ENCODE assay signal across 30 cellular contexts in the genomic region with DNA sequence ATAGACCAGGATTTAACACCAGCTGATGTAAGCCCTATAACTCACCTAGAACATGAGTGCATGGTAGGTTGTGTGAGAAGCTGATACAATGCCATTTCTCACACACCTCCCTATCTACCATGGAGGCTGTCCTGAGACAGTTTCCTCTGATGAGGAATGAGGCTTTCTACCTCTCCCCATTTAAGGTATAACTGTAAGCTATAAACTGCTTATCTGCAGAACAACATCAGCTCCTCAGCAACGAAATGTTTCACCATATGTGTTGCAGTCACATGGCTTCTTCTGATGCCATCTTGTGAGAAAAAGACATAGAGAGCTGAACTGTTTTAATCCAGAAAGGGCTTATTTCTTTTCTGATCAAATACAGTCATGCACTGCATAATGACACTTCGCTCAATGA.
"Had no signal": no experiment of that assay in that cellular context is flagged by ENCODE, and none has a peak within 500 bp of the region (broad histone marks: within the 10 kb centered on the region; RNA-seq: fewer than 3 reads in every experiment).

No MANE protein-coding gene starts in this region.

- FAIRE-seq: small intestine had no signal

- ATAC-seq: naive thymus-derived CD8-positive, alpha-beta T cell; natural killer cell treated with Interleukin-12 subunit alpha and Interleukin-12 subunit beta and Interleukin-15 and Interleukin-18, amount 100 ng/mL, for 72 hours; psoas muscle; right cardiac atrium; right lobe of liver; stimulated activated effector memory CD8-positive, alpha-beta T cell treated with anti-CD3 and anti-CD28 coated beads, Interleukin-12 subunit alpha, Interleukin-12 subunit beta, amount 100 ng/mL, for 72 hours; stimulated activated naive CD8-positive, alpha-beta T cell treated with anti-CD3 and anti-CD28 coated beads, Interleukin-15, amount 100 ng/mL, for 72 hours; stimulated activated naive CD8-positive, alpha-beta T cell treated with anti-CD3 and anti-CD28 coated beads, Interleukin-15, Interleukin-2, amounts not matched to agents 100 U/mL and 50 U/mL, for 24 hours; upper lobe of right lung had no signal

- H3K27ac Mint-ChIP-seq: natural killer cell treated with Interleukin-12 subunit alpha and Interleukin-12 subunit beta and Interleukin-15 and Interleukin-18, amount 100 ng/mL, for 72 hours; nephron progenitor cell; progenitor cell of endocrine pancreas; stimulated activated effector memory CD8-positive, alpha-beta T cell treated with anti-CD3 and anti-CD28 coated beads, Interleukin-12 subunit alpha, Interleukin-12 subunit beta, amount 100 ng/mL, for 72 hours; stimulated activated naive CD8-positive, alpha-beta T cell treated with anti-CD3 and anti-CD28 coated beads, Interleukin-15, amount 100 ng/mL, for 72 hours; type B pancreatic cell had no signal

- H3K4me3 ChIP-seq: ovary, psoas muscle, right lobe of liver, sigmoid colon, suprapubic skin, testis, tibial artery, transverse colon, upper lobe of right lung, uterus had no signal

- H3K27me3 ChIP-seq: neutrophil, ovary, right lobe of liver, sigmoid colon, suprapubic skin, testis, tibial artery, transverse colon, upper lobe of right lung, uterus had no signal

- H3K36me3 ChIP-seq: ovary, uterus had no signal

- H3K27me3 Mint-ChIP-seq: naive thymus-derived CD8-positive, alpha-beta T cell; natural killer cell treated with Interleukin-12 subunit alpha and Interleukin-12 subunit beta and Interleukin-15 and Interleukin-18, amount 100 ng/mL, for 72 hours; progenitor cell of endocrine pancreas; stimulated activated naive CD8-positive, alpha-beta T cell treated with anti-CD3 and anti-CD28 coated beads, Interleukin-15, amount 100 ng/mL, for 72 hours; type B pancreatic cell had no signal

- H3K4me3 Mint-ChIP-seq: naive thymus-derived CD8-positive, alpha-beta T cell; natural killer cell treated with Interleukin-12 subunit alpha and Interleukin-12 subunit beta and Interleukin-15 and Interleukin-18, amount 100 ng/mL, for 72 hours; nephron progenitor cell; neural crest cell; stimulated activated effector memory CD8-positive, alpha-beta T cell treated with anti-CD3 and anti-CD28 coated beads, Interleukin-12 subunit alpha, Interleukin-12 subunit beta, amount 100 ng/mL, for 72 hours; stimulated activated naive CD8-positive, alpha-beta T cell treated with anti-CD3 and anti-CD28 coated beads, Interleukin-15, amount 100 ng/mL, for 72 hours; type B pancreatic cell had no signal

- H3K4me1 Mint-ChIP-seq: nephron progenitor cell; neural crest cell; stimulated activated effector memory CD8-positive, alpha-beta T cell treated with anti-CD3 and anti-CD28 coated beads, Interleukin-12 subunit alpha, Interleukin-12 subunit beta, amount 100 ng/mL, for 72 hours; stimulated activated naive CD8-positive, alpha-beta T cell treated with anti-CD3 and anti-CD28 coated beads, Interleukin-15, amount 100 ng/mL, for 72 hours had no signal

- DNase-seq: naive thymus-derived CD8-positive, alpha-beta T cell; nephron progenitor cell; occipital lobe; ovary; posterior cingulate gyrus; psoas muscle; right cardiac atrium; right lobe of liver; sigmoid colon; small intestine; stimulated activated CD4-positive, alpha-beta T cell treated with anti-CD3 and anti-CD28 coated beads, Interleukin-15, amount 100 ng/mL, for 24 hours; stimulated activated CD4-positive, alpha-beta T cell treated with anti-CD3 and anti-CD28 coated beads, Interleukin-2, amount 100 ng/mL, for 24 hours; stimulated activated CD4-positive, alpha-beta T cell treated with anti-CD3 and anti-CD28 coated beads, Interleukin-2, amount 100 ng/mL, for 48 hours; stimulated activated CD4-positive, alpha-beta T cell treated with anti-CD3 and anti-CD28 coated beads, Interleukin-4, amount 100 ng/mL, for 24 hours; stimulated activated naive CD4-positive, alpha-beta T cell; stimulated activated naive CD8-positive, alpha-beta T cell treated with anti-CD3 and anti-CD28 coated beads, Interleukin-15, amount 100 ng/mL, for 72 hours; stimulated activated naive CD8-positive, alpha-beta T cell treated with anti-CD3 and anti-CD28 coated beads, Interleukin-15, Interleukin-2, amounts not matched to agents 100 U/mL and 50 U/mL, for 24 hours; substantia nigra; testis; tibial artery; transverse colon; upper lobe of right lung; uterus had no signal

- H3K9me3 Mint-ChIP-seq: naive thymus-derived CD8-positive, alpha-beta T cell; natural killer cell treated with Interleukin-12 subunit alpha and Interleukin-12 subunit beta and Interleukin-15 and Interleukin-18, amount 100 ng/mL, for 72 hours; nephron progenitor cell; neural crest cell; stimulated activated effector memory CD8-positive, alpha-beta T cell treated with anti-CD3 and anti-CD28 coated beads, Interleukin-12 subunit alpha, Interleukin-12 subunit beta, amount 100 ng/mL, for 72 hours; stimulated activated naive CD8-positive, alpha-beta T cell treated with anti-CD3 and anti-CD28 coated beads, Interleukin-15, amount 100 ng/mL, for 72 hours; type B pancreatic cell had no signal
